ENCODE assay signal across 8 cellular contexts in the genomic region with DNA sequence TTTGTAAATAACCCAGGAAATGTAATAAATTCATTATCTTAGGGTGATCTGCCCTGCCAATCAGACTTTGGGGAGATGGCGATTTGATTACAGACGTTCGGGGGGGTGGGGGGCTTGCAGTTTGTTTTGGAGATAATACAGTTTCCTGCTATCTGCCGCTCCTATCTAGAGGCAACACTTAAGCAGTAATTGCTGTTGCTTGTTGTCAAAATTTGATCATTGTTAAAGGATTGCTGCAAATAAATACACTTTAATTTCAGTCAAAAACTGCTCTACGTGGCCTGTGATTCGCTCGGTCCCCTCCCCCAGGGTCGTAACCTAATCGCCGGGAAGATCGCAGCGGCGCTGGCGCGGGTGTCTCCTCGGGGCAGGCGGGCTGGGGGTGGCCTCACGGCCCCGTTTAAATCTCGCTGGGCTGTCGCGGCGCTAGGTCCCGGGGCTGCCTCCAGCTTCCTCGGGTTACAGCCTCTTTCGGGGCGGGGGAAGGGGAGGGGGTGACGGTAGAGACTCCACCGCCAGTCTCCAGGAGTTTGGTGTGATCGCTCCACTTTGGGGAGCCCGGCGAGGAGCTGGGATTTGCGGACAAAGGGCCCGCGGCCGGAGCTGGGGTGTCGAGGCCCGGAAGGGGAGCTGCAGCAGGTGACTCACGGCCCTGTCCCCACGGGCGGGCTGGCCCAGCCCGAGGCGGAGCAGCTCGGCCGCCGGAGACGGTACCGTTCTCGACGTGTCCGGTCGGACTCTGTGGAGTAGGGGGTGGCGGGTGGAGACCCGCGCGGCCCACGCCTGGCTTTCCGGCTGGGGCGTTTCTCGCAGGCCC. TPM values are rescaled to one million over a fixed set of nuclear protein-coding genes. Genes with fewer than 3 reads are reported as not detected.
DNase-seq lines count a peak whose midpoint lies in the region; ATAC-seq and TF ChIP-seq lines count a peak whose summit lies in the region.

No MANE protein-coding gene starts in this region.

- TF ChIP-seq CTCF in GM10266 (IDR thresholded peaks at IDR 0.05; ENCODE audit: control insufficient read depth, insufficient read depth, low read depth, missing control alignments) (no peak), SK-N-SH (IDR thresholded peaks at IDR 0.05) (no peak)

- intact Hi-C loops in left cardiac atrium (cut with DNase I), result loop anchor here in 1 of 2 donors (5.0 kb wide), 1 partner anchor 408 kb away; no protein-coding TSS in a partner anchor

- no peaks in the 10 kb centered on the region for H3K9me3 ChIP-seq in SK-N-SH

- peaks cover 0 to 4% of the 10 kb centered on the region in 2 experiments for H3K36me3 ChIP-seq in SK-N-SH (replicated peaks in 1 of 2; ENCODE audit: control insufficient read depth in 1 of 2, insufficient read depth in 2 of 2, low read length in 1 of 2)

- peaks cover 45% of the 10 kb centered on the region for H3K79me2 ChIP-seq in SK-N-SH (ENCODE audit: insufficient read depth)

- H3K9me2 ChIP-seq in SK-N-SH, result no peaks in the 10 kb centered on the region

- CTCF ChIA-PET in SK-N-SH (lab: Yijun Ruan, JAX), result interaction anchor here (0.9 to 2.8 kb wide), 9 partner anchors 13 to 835 kb away, joined by 3 to 12 read pairs (median 4); no protein-coding TSS in a partner anchor

- peak overlapping the region; percentile 95 for H3K4me2 ChIP-seq in SK-N-SH

- POLR2A ChIA-PET in SK-N-SH (lab: Yijun Ruan, JAX), result no interaction called here

- H2AFZ ChIP-seq in SK-N-SH (ENCODE audit: low read depth), result peak overlapping the region; percentile 80

- peaks cover 0 to 6% of the 10 kb centered on the region in 2 experiments; a peak in 1 of 4 replicates for H3K4me1 ChIP-seq in SK-N-SH (ENCODE audit: control insufficient read depth in 1 of 2, insufficient read depth in 2 of 2, low read depth in 1 of 2, low read length in 1 of 2)

- TF ChIP-seq RAD21 in SK-N-SH (IDR thresholded peaks at IDR 0.05; ENCODE audit: low read length), result no peak; the same call in 1 of the 2 replicates

- H3K4me3 ChIP-seq in SK-N-SH (ENCODE audit: low read depth in 2 of 2, low read length in 1 of 2), result peak overlapping the region; percentile 70 to 90
- H3K4me3 ChIP-seq in skeletal muscle cell (ENCODE audit: low read depth, low read length), result peak overlapping the region; percentile 61

- H3K27me3 ChIP-seq in SK-N-SH (ENCODE audit: insufficient read depth), result no peaks in the 10 kb centered on the region

- TF ChIP-seq EP300 in SK-N-SH (IDR thresholded peaks at IDR 0.05; ENCODE audit: borderline replicate concordance in 1 of 2, low read depth in 1 of 2, low read length in 1 of 2), result no peak; a peak in 1 of 4 replicates

- peak overlapping the region; percentile 76 for H3K9ac ChIP-seq in SK-N-SH

- 9% methylated on average over 31 of the region's 60 CpGs for WGBS in SK-N-SH (ENCODE audit: low lambda C conversion rate)

- H3K27ac ChIP-seq in SK-N-SH (ENCODE audit: low read depth in 2 of 2, low read length in 1 of 2), result peak overlapping the region; percentile 67 to 71
- no peak overlapping the region for H3K27ac ChIP-seq in caudate nucleus (ENCODE audit: low read depth, low read length)

- ATAC-seq in left cardiac atrium, result peak; percentile 12 to 22
- no peak for ATAC-seq in HG02759 (IDR thresholded peaks at IDR 0.05; ENCODE audit: unreplicated experiment)
- ATAC-seq in HG03097 (IDR thresholded peaks at IDR 0.05; ENCODE audit: low FRiP score, unreplicated experiment), result no peak

- peaks cover 15% of the 10 kb centered on the region for H3F3A ChIP-seq in SK-N-SH (replicated peaks; ENCODE audit: insufficient read depth)

- DNase-seq in GM10266 (ENCODE audit: extremely low spot score) (peak; percentile 53), SK-N-SH (peak; percentile 89), left cardiac atrium (no peak), skeletal muscle cell (ENCODE audit: low read depth) (no peak), caudate nucleus (lab: John Stamatoyannopoulos, UW) (no peak)
- DNase-seq in stimulated activated naive CD4-positive, alpha-beta T cell treated with Interleukin-2 at 50 U/mL for 16 hours (lab: John Stamatoyannopoulos, UW), result no peak

- peaks cover 23% of the 10 kb centered on the region; the same call in 1 of the 2 replicates for H4K20me1 ChIP-seq in SK-N-SH (ENCODE audit: insufficient read depth)

TF ChIP-seq in SK-N-SH, 30 proteins besides CTCF, POLR2A, EP300 and RAD21:
- no peak for TF ChIP-seq FOXM1 (IDR thresholded peaks at IDR 0.05; ENCODE audit: low read depth)
- no peak for TF ChIP-seq ZBTB33 (IDR thresholded peaks at IDR 0.05; ENCODE audit: borderline replicate concordance, low read depth)
- TF ChIP-seq, protein P1, sequence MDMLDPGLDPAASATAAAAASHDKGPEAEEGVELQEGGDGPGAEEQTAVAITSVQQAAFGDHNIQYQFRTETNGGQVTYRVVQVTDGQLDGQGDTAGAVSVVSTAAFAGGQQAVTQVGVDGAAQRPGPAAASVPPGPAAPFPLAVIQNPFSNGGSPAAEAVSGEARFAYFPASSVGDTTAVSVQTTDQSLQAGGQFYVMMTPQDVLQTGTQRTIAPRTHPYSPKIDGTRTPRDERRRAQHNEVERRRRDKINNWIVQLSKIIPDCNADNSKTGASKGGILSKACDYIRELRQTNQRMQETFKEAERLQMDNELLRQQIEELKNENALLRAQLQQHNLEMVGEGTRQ (IDR thresholded peaks at IDR 0.05; ENCODE audit: borderline replicate concordance, low read depth, low read length), result no peak
- no peak for TF ChIP-seq RCOR1 (IDR thresholded peaks at IDR 0.05; ENCODE audit: low read length)
- no peak for TF ChIP-seq YY1 (IDR thresholded peaks at IDR 0.05; ENCODE audit: low read depth)
- TF ChIP-seq GATA2 (CRISPR knock-in tag; IDR thresholded peaks at IDR 0.05), result peak; percentile 89
- no peak for TF ChIP-seq EZH2phosphoT487 (IDR thresholded peaks at IDR 0.05; ENCODE audit: borderline replicate concordance, low read depth)
- no peak for TF ChIP-seq TCF12 (IDR thresholded peaks at IDR 0.05)
- TF ChIP-seq PBX3 (IDR thresholded peaks at IDR 0.05), result 0 out of 2 replicates have a peak, but pooled peaks have one; percentile 9
- TF ChIP-seq MEF2A (IDR thresholded peaks at IDR 0.05; ENCODE audit: borderline replicate concordance, low read depth), result no peak; the same call in 1 of the 2 replicates
- TF ChIP-seq NRF1 (IDR thresholded peaks at IDR 0.05; ENCODE audit: low read depth, low read length), result no peak
- peak; percentile 63 for TF ChIP-seq CHD2 (IDR thresholded peaks at IDR 0.05; ENCODE audit: low read length, partially characterized antibody)

RNA-seq across cellular contexts. Expression of gene FOXC1, which starts 4.1 kb away (rescaled TPM):
- polyA plus RNA-seq in SK-N-SH (2012; rRNA removed), result 3.6 and 4.3 TPM in 2 replicates
- polyA plus RNA-seq in SK-N-SH (2012; cell fraction: cytosol; rRNA removed), result 4.3 TPM in 2 replicates
- 5.0 and 5.6 TPM in 2 replicates for polyA plus RNA-seq in SK-N-SH (2012; cell fraction: nucleus; rRNA removed)
- total RNA-seq in left cardiac atrium, result 10 to 100 TPM in 1 of 2 donors, 1 to 10 TPM in 1; 5.5 to 25.9 TPM

Comparison
In these comparisons a context has a peak if more than half of its experiments do, and no peak if none do; other contexts are left out.
1. DNase-seq: peak in GM10266 (single experiment) and SK-N-SH (single experiment); none in left cardiac atrium (single experiment), skeletal muscle cell (single experiment), caudate nucleus (0 of 61) and stimulated activated naive CD4-positive, alpha-beta T cell treated with Interleukin-2 at 50 U/mL for 16 hours (single experiment).
2. ATAC-seq: peak in left cardiac atrium (2 of 2); none in HG02759 (single experiment) and HG03097 (single experiment).